In genomic region chr6:26251354-26252081, GRCh38 we compare ENCODE assay signal across 8 cellular contexts.
DNase-seq lines count a peak whose midpoint lies in the region; ATAC-seq and TF ChIP-seq lines count a peak whose summit lies in the region.

No MANE protein-coding gene starts in this region.

- H3K9me3 Mint-ChIP-seq in Calu3 (ENCODE audit: low read depth, unreplicated experiment) = no peaks in the 10 kb centered on the region

- DNase-seq in Calu3 (peak; percentile 79), Kasumi-1 (lab: John Stamatoyannopoulos, UW) (peak; percentile 93 to 96), SK-N-MC (ENCODE audit: low read depth, low spot score) (no peak), adipocyte (ENCODE audit: low read depth) (peak; percentile 90), heart left ventricle (peak in 3 of 5 donors; percentile 38 to 66 (median 42)), prostate gland (ENCODE audit: low spot score) (peak; percentile 58)

- TF ChIP-seq POLR2A in heart left ventricle (IDR thresholded peaks at IDR 0.05) (peak in 1 of 2 donors; percentile 27), prostate gland (IDR thresholded peaks at IDR 0.05) (peak; percentile 87)

- H3K4me3 ChIP-seq in SK-N-MC = peak overlapping the region; percentile 78
- peak overlapping the region; percentile 85 for H3K4me3 ChIP-seq in adipocyte (ENCODE audit: low read length)
- peak overlapping the region in 11 of 12 donors; percentile 19 to 62 (median 50) for H3K4me3 ChIP-seq in heart left ventricle
- peak overlapping the region; percentile 30 to 32 for H3K4me3 ChIP-seq in prostate gland

- H3K9me3 ChIP-seq in SK-N-MC (ENCODE audit: low read depth, low read length) (no peaks in the 10 kb centered on the region), adipocyte (ENCODE audit: control insufficient read depth, low read length) (no peaks in the 10 kb centered on the region), heart left ventricle (no peaks in the 10 kb centered on the region), prostate gland (no peaks in the 10 kb centered on the region)

- intact Hi-C loops in Calu3 (cut with micrococcal nuclease; ENCODE audit: unreplicated experiment) = loop anchor here (1.0 kb wide), 1 partner anchor 20 kb away; a partner anchor contains a TSS
- intact Hi-C loops in heart left ventricle (cut with DNase I) = no loop called here
- intact Hi-C loops in prostate gland (cut with DNase I) = no loop called here

- H3K27ac Mint-ChIP-seq in Calu3 (ENCODE audit: unreplicated experiment) = peak overlapping the region; percentile 93

- peak overlapping the region; percentile 92 for H3K4me3 Mint-ChIP-seq in Calu3 (ENCODE audit: low read depth, unreplicated experiment)

- H3K4me1 ChIP-seq in adipocyte (ENCODE audit: control insufficient read depth, insufficient read depth, low read length) (peaks cover 13% of the 10 kb centered on the region), heart left ventricle (peaks cover 0 to 34% (median 0%) of the 10 kb centered on the region in 12 donors), prostate gland (replicated peaks) (no peaks in the 10 kb centered on the region)

- H3K27me3 ChIP-seq in adipocyte (replicated peaks; ENCODE audit: control insufficient read depth, insufficient read depth, low read length) = peaks cover 5% of the 10 kb centered on the region
- peaks cover 16 to 87% (median 30%) of the 10 kb centered on the region in 9 donors for H3K27me3 ChIP-seq in heart left ventricle
- H3K27me3 ChIP-seq in prostate gland (replicated peaks; ENCODE audit: insufficient read depth) = no peaks in the 10 kb centered on the region

- peak overlapping the region; percentile 73 for H3K9ac ChIP-seq in SK-N-MC (ENCODE audit: insufficient read length)
- H3K9ac ChIP-seq in adipocyte (ENCODE audit: low read length) = no peak overlapping the region

- CTCF ChIA-PET in Calu3 (lab: Charles Lee) = interaction anchor here (0.7 to 2.7 kb wide), 8 partner anchors 9 to 54 kb away, joined by 3 to 25 read pairs (median 4); a partner anchor contains a TSS

- no peaks in the 10 kb centered on the region for H3K27me3 Mint-ChIP-seq in Calu3 (ENCODE audit: unreplicated experiment)

- H3K36me3 Mint-ChIP-seq in Calu3 (ENCODE audit: insufficient read depth, unreplicated experiment) = peaks cover 56% of the 10 kb centered on the region

- 1 to 2% (median 1%) methylated on average over 31 to 32 of the region's 32 CpGs for WGBS in heart left ventricle, 4 donors
- under 1% methylated on average over 32 of the region's 32 CpGs for WGBS in prostate gland

- BruUV-seq in Calu3 (replicated peaks; lab: Mats Ljungman, UMichigan) = TSS peak; percentile 94

- ATAC-seq in GM21526 (IDR thresholded peaks at IDR 0.05; ENCODE audit: low FRiP score, unreplicated experiment) = peak; percentile 46
- peak in 3 of 4 donors; percentile 51 to 68 (median 54) for ATAC-seq in heart left ventricle
- ATAC-seq in HG03521 (IDR thresholded peaks at IDR 0.05; ENCODE audit: unreplicated experiment) = no peak

- peak overlapping the region; percentile 87 for H3K27ac ChIP-seq in SK-N-MC
- peak overlapping the region in 7 of 12 donors; percentile 3 to 88 (median 14) for H3K27ac ChIP-seq in heart left ventricle
- H3K27ac ChIP-seq in prostate gland = peak overlapping the region; percentile 53 to 74

- TF ChIP-seq CTCF in Calu3 (IDR thresholded peaks at IDR 0.05; ENCODE audit: unreplicated experiment) = no peak
- TF ChIP-seq CTCF in heart left ventricle (IDR thresholded peaks at IDR 0.05) = no peak
- no peak for TF ChIP-seq CTCF in prostate gland (IDR thresholded peaks at IDR 0.05)

- H3K36me3 ChIP-seq in SK-N-MC (ENCODE audit: insufficient read depth, low read length) (no peaks in the 10 kb centered on the region), adipocyte (ENCODE audit: control insufficient read depth, insufficient read depth, low read length, severe bottlenecking) (no peaks in the 10 kb centered on the region), heart left ventricle (no peaks in the 10 kb centered on the region), prostate gland (no peaks in the 10 kb centered on the region)

- peaks cover 21% of the 10 kb centered on the region for H3K4me1 Mint-ChIP-seq in Calu3 (ENCODE audit: low read depth, unreplicated experiment)

Comparison
In these comparisons a context has a peak if more than half of its experiments do, and no peak if none do; other contexts are left out.
1. H3K27ac ChIP-seq: peak in every context shown above with its lines; median percentile 87 in SK-N-MC; 64 in prostate gland; 14 in heart left ventricle.
2. H3K4me3 ChIP-seq: peak in every context shown above with its lines; median percentile 85 in adipocyte; 78 in SK-N-MC; 50 in heart left ventricle; 31 in prostate gland.